In genomic region chr2:152407204-152407721, GRCh38 we compare ENCODE assay signal across 8 cellular contexts.
DNase-seq lines count a peak whose midpoint lies in the region; ATAC-seq and TF ChIP-seq lines count a peak whose summit lies in the region.

No MANE protein-coding gene starts in this region.

- no peak for TF ChIP-seq EP300 in upper lobe of left lung (IDR thresholded peaks at IDR 0.05)

- no TSS peak for BruUV-seq in PC-3 (replicated peaks; lab: Mats Ljungman, UMichigan)

- TF ChIP-seq CTCF in upper lobe of left lung (IDR thresholded peaks at IDR 0.05) (no peak), PC-3 (conservative IDR thresholded peaks at IDR 0.05; ENCODE audit: low read depth, low read length) (no peak)

- POLR2A ChIA-PET in PC-3 (lab: Charles Lee; ENCODE audit: unreplicated experiment), result no interaction called here

- CTCF ChIA-PET in PC-3 (lab: Charles Lee), result no interaction called here

- WGBS in upper lobe of left lung, 2 donors, result 16 to 30% methylated on average over 8 of the region's 8 CpGs

- no peaks in the 10 kb centered on the region for H4K20me1 ChIP-seq in PC-3 (ENCODE audit: low read length)

- ATAC-seq in HG02571 (IDR thresholded peaks at IDR 0.05; ENCODE audit: unreplicated experiment), result peak; percentile 87
- ATAC-seq in upper lobe of left lung (ENCODE audit: low FRiP score in 2 of 2), result peak; percentile 53 to 83
- no peak for ATAC-seq in PC-3

- H3K9me3 ChIP-seq in upper lobe of left lung, result no peaks in the 10 kb centered on the region
- H3K9me3 ChIP-seq in PC-3 (ENCODE audit: low read length), result no peaks in the 10 kb centered on the region

- H3F3A ChIP-seq in PC-3 (ENCODE audit: low read length, unreplicated experiment), result no peaks in the 10 kb centered on the region

- H3K4me1 ChIP-seq in upper lobe of left lung, result peaks cover 50 to 72% (median 68%) of the 10 kb centered on the region in 4 donors
- peaks cover 22% of the 10 kb centered on the region for H3K4me1 ChIP-seq in PC-3 (ENCODE audit: insufficient read depth, low read length)

- peak overlapping the region; percentile 31 to 77 (median 69) for H3K27ac ChIP-seq in upper lobe of left lung
- no peak overlapping the region for H3K27ac ChIP-seq in PC-3 (ENCODE audit: low read length)

- H3K27me3 ChIP-seq in upper lobe of left lung (no peaks in the 10 kb centered on the region), PC-3 (ENCODE audit: low read length) (no peaks in the 10 kb centered on the region)

- no peak overlapping the region for H3K4me2 ChIP-seq in PC-3 (ENCODE audit: low read length)

- H3K9me2 ChIP-seq in PC-3 (replicated peaks; ENCODE audit: low read length), result no peaks in the 10 kb centered on the region

- intact Hi-C loops in PC-3 (cut with micrococcal nuclease), result no loop called here

- peak in 1 of 4 donors; percentile 47 for TF ChIP-seq POLR2A in upper lobe of left lung (IDR thresholded peaks at IDR 0.05)

- no peak overlapping the region for H2AFZ ChIP-seq in PC-3 (ENCODE audit: low read length)

- no peak overlapping the region for H3K9ac ChIP-seq in PC-3 (ENCODE audit: low read length)

- H3K4me3 ChIP-seq in upper lobe of left lung, result peak overlapping the region in 3 of 4 donors; percentile 7 to 26 (median 19)
- no peak overlapping the region for H3K4me3 ChIP-seq in PC-3 (ENCODE audit: low read length)

- DNase-seq in activated CD4-positive, alpha-beta T cell treated with anti-CD3 and anti-CD28 coated beads for 4 hours, result peak; percentile 1 to 2
- no peak for DNase-seq in activated CD4-positive, alpha-beta T cell treated with anti-CD3 and anti-CD28 coated beads, Interleukin-2, amount 50 U/mL, for 1 hour
- DNase-seq in NCI-H460 (ENCODE audit: extremely low read depth, low read depth) (peak; percentile 23), dedifferentiated amniotic fluid mesenchymal stem cell (ENCODE audit: extremely low spot score) (peak; percentile 51), lung microvascular endothelial cell (ENCODE audit: low read depth in 2 of 2) (peak; percentile 33 to 61), upper lobe of left lung (peak in 1 of 2 donors; percentile 61), PC-3 (no peak)

- H3K36me3 ChIP-seq in upper lobe of left lung (no peaks in the 10 kb centered on the region), PC-3 (ENCODE audit: low read depth, low read length) (no peaks in the 10 kb centered on the region)

- peaks cover 78% of the 10 kb centered on the region for H3K79me2 ChIP-seq in PC-3 (ENCODE audit: low read length)

Comparison
In these comparisons a context has a peak if more than half of its experiments do, and no peak if none do; other contexts are left out.
1. DNase-seq: peak in activated CD4-positive, alpha-beta T cell treated with anti-CD3 and anti-CD28 coated beads for 4 hours (2 of 2), NCI-H460 (single experiment), dedifferentiated amniotic fluid mesenchymal stem cell (single experiment) and lung microvascular endothelial cell (2 of 2); none in activated CD4-positive, alpha-beta T cell treated with anti-CD3 and anti-CD28 coated beads, Interleukin-2, amount 50 U/mL, for 1 hour (single experiment) and PC-3 (single experiment).